33 cellular contexts compared by ENCODE assay signal in genomic region chr2:242047963-242048362, GRCh38.
"Had no signal": no experiment of that assay in that cellular context is flagged by ENCODE, and none has a peak within 500 bp of the region (broad histone marks: within the 10 kb centered on the region; RNA-seq: fewer than 3 reads in every experiment).

No MANE protein-coding gene starts in this region.

- H3K36me3 Mint-ChIP-seq: activated naive CD8-positive, alpha-beta T cell treated with anti-CD3 and anti-CD28 coated beads for 36 hours had no signal

- H3K4me3 ChIP-seq: MG63, PC-9 had no signal

- H3K9me3 Mint-ChIP-seq: activated naive CD8-positive, alpha-beta T cell treated with anti-CD3 and anti-CD28 coated beads for 36 hours; activated T-helper 17 cell treated with anti-CD3 and anti-CD28 coated beads, Interleukin-2, amount 50 U/mL, for 72 hours had no signal

- H3K27ac ChIP-seq: brain microvascular endothelial cell, PC-9, VCaP had no signal

- H2AFZ ChIP-seq: PC-9 had no signal

- DNase-seq: activated CD4-positive, alpha-beta memory T cell treated with anti-CD3 and anti-CD28 coated beads, Interleukin-2, amount 10 ng/mL, durations not matched to agents 7 days and 5 days; activated CD4-positive, alpha-beta T cell treated with anti-CD3 and anti-CD28 coated beads for 1 hour; activated CD4-positive, alpha-beta T cell treated with anti-CD3 and anti-CD28 coated beads for 48 hours; activated CD4-positive, CD25-positive, alpha-beta regulatory T cell; activated effector memory CD4-positive, alpha-beta T cell treated with anti-CD3 and anti-CD28 coated beads, Interleukin-2, amount 50 U/mL, for 16 hours; activated naive CD4-positive, alpha-beta T cell; activated naive CD4-positive, alpha-beta T cell treated with anti-CD3 and anti-CD28 coated beads, Interleukin-2, amount 50 U/mL, for 16 hours; activated naive CD8-positive, alpha-beta T cell treated with anti-CD3 and anti-CD28 coated beads for 36 hours; activated T-cell treated with anti-CD3 and anti-CD28 coated beads, Interleukin-2, amount 50 U/mL, for 1 hour; activated T-cell treated with anti-CD3 and anti-CD28 coated beads, Interleukin-2, amount 50 U/mL, for 72 hours; amniotic stem cell; aorta; brain microvascular endothelial cell; central memory CD4-positive, alpha-beta T cell; Kasumi-1; MG63; NCI-H1048; NCI-H1105 treated with DMSO at 0.1 percent for 48 hours; NCI-H1436; NCI-H1694; NCI-H2029; NCI-H510A; NCI-H526; NCI-H748 treated with DMSO at 0.1 percent for 48 hours; NK-92 treated with Interleukin-12 subunit alpha and Interleukin-12 subunit beta, amount 100 ng/mL, for 24 hours; PC-9; Right ventricle myocardium superior; SW 1271; T-helper 1 cell; T-helper 2 cell; T-helper 9 cell had no signal

- H3K4me2 ChIP-seq: PC-9 had no signal

- H3K4me1 Mint-ChIP-seq: activated CD4-positive, alpha-beta memory T cell treated with anti-CD3 and anti-CD28 coated beads, Interleukin-2, amount 10 ng/mL, durations not matched to agents 7 days and 5 days; activated naive CD8-positive, alpha-beta T cell treated with anti-CD3 and anti-CD28 coated beads for 36 hours; activated T-helper 17 cell treated with anti-CD3 and anti-CD28 coated beads, Interleukin-2, amount 50 U/mL, for 72 hours had no signal

- H3K4me3 Mint-ChIP-seq: activated CD4-positive, alpha-beta memory T cell treated with anti-CD3 and anti-CD28 coated beads, Interleukin-2, amount 10 ng/mL, durations not matched to agents 7 days and 5 days; activated naive CD8-positive, alpha-beta T cell treated with anti-CD3 and anti-CD28 coated beads for 36 hours; activated T-cell treated with anti-CD3 and anti-CD28 coated beads, Interleukin-2, amount 50 U/mL, for 72 hours; activated T-helper 17 cell treated with anti-CD3 and anti-CD28 coated beads, Interleukin-2, amount 50 U/mL, for 72 hours had no signal

- H3K27ac Mint-ChIP-seq: activated CD4-positive, alpha-beta memory T cell treated with anti-CD3 and anti-CD28 coated beads, Interleukin-2, amount 10 ng/mL, durations not matched to agents 7 days and 5 days; activated naive CD8-positive, alpha-beta T cell treated with anti-CD3 and anti-CD28 coated beads for 36 hours; activated T-cell treated with anti-CD3 and anti-CD28 coated beads, Interleukin-2, amount 50 U/mL, for 72 hours; activated T-helper 17 cell treated with anti-CD3 and anti-CD28 coated beads, Interleukin-2, amount 50 U/mL, for 72 hours had no signal

- H3K36me3 ChIP-seq: brain microvascular endothelial cell, MG63 had no signal

- ATAC-seq: activated T-cell treated with anti-CD3 and anti-CD28 coated beads, Interleukin-2, amount 50 U/mL, for 72 hours; activated T-helper 17 cell treated with anti-CD3 and anti-CD28 coated beads, Interleukin-2, amount 50 U/mL, for 72 hours had no signal

- H3K9me3 ChIP-seq: MG63 had no signal
